ENCODE assay signal across 15 cellular contexts in genomic region chr11:89498845-89499448, GRCh38. TPM values are rescaled to one million over a fixed set of nuclear protein-coding genes. Genes with fewer than 3 reads are reported as not detected.
DNase-seq lines count a peak whose midpoint lies in the region; ATAC-seq and TF ChIP-seq lines count a peak whose summit lies in the region.
"Had no signal": no experiment of that assay in that cellular context is flagged by ENCODE, and none has a peak within 500 bp of the region (broad histone marks: within the 10 kb centered on the region; RNA-seq: fewer than 3 reads in every experiment).

No MANE protein-coding gene starts in this region.

- peaks cover 22% of the 10 kb centered on the region for H3K4me1 ChIP-seq in GM23338 (ENCODE audit: insufficient read depth)
- H3K4me1 ChIP-seq: prostate gland, suprapubic skin had no signal

- CTCF ChIA-PET in activated CD4-positive, alpha-beta T cell treated with anti-CD3 and anti-CD28 coated beads for 36 hours (lab: Charles Lee) = no interaction called here

- H3F3A ChIP-seq in GM23338 (replicated peaks; ENCODE audit: low read depth) = no peaks in the 10 kb centered on the region

- 0 out of 3 replicates have a peak, but pooled peaks have one; percentile 41 for ATAC-seq in GM23338
- ATAC-seq in activated CD4-positive, alpha-beta T cell treated with anti-CD3 and anti-CD28 coated beads for 36 hours = no peak
- no peak for ATAC-seq in GM19351 (IDR thresholded peaks at IDR 0.05; ENCODE audit: unreplicated experiment)
- ATAC-seq in HG02571 (IDR thresholded peaks at IDR 0.05; ENCODE audit: unreplicated experiment) = no peak
- ATAC-seq: activated T-helper 17 cell treated with anti-CD3 and anti-CD28 coated beads, Interleukin-2, amount 50 U/mL, for 72 hours; left cardiac atrium had no signal

- no peaks in the 10 kb centered on the region for H3K9me3 Mint-ChIP-seq in GM23338
- no peaks in the 10 kb centered on the region for H3K9me3 Mint-ChIP-seq in progenitor cell of endocrine pancreas (ENCODE audit: low read depth)
- H3K9me3 Mint-ChIP-seq in activated CD4-positive, alpha-beta T cell treated with anti-CD3 and anti-CD28 coated beads for 36 hours (ENCODE audit: low read depth) = no peaks in the 10 kb centered on the region

- DNase-seq in GM23338 (ENCODE audit: low spot score) (peak; percentile 51), NCI-H69 (lab: John Stamatoyannopoulos, UW) (peak; percentile 49), epithelial cell of esophagus (ENCODE audit: low read depth) (no peak), progenitor cell of endocrine pancreas (ENCODE audit: low spot score, unreplicated experiment) (no peak), NCI-H2107 (lab: John Stamatoyannopoulos, UW) (no peak)
- no peak for DNase-seq in activated CD4-positive, alpha-beta T cell treated with anti-CD3 and anti-CD28 coated beads for 36 hours
- DNase-seq: left cardiac atrium, NCI-H226, Right ventricle myocardium superior had no signal

- no peaks in the 10 kb centered on the region for H3K27me3 ChIP-seq in GM23338 (ENCODE audit: insufficient read depth)
- H3K27me3 ChIP-seq: suprapubic skin had no signal

- H4K20me1 ChIP-seq in GM23338 (replicated peaks; ENCODE audit: insufficient read depth) = no peaks in the 10 kb centered on the region

- H3K4me3 ChIP-seq in GM23338 (no peak overlapping the region), epithelial cell of esophagus (ENCODE audit: low read length) (no peak overlapping the region)
- H3K4me3 ChIP-seq: prostate gland, suprapubic skin had no signal

- no peaks in the 10 kb centered on the region for H3K79me2 ChIP-seq in GM23338 (replicated peaks; ENCODE audit: insufficient read depth)

- H3K27me3 Mint-ChIP-seq in GM23338 (ENCODE audit: insufficient read depth, low read depth, poor library complexity) (no peaks in the 10 kb centered on the region), progenitor cell of endocrine pancreas (peaks cover 13% of the 10 kb centered on the region)
- no peaks in the 10 kb centered on the region for H3K27me3 Mint-ChIP-seq in activated CD4-positive, alpha-beta T cell treated with anti-CD3 and anti-CD28 coated beads for 36 hours
- H3K27me3 Mint-ChIP-seq: activated T-helper 17 cell treated with anti-CD3 and anti-CD28 coated beads, Interleukin-2, amount 50 U/mL, for 72 hours had no signal

- H3K4me2 ChIP-seq in GM23338 = no peak overlapping the region

- H3K27ac ChIP-seq in GM23338 (ENCODE audit: low read depth) = no peak overlapping the region
- H3K27ac ChIP-seq: prostate gland, suprapubic skin had no signal

- no peak overlapping the region for H2AFZ ChIP-seq in GM23338

- POLR2A ChIA-PET in activated CD4-positive, alpha-beta T cell treated with anti-CD3 and anti-CD28 coated beads for 36 hours (lab: Charles Lee) = no interaction called here

- H3K4me3 Mint-ChIP-seq in GM23338 (no peak overlapping the region), progenitor cell of endocrine pancreas (ENCODE audit: low read depth) (no peak overlapping the region)
- H3K4me3 Mint-ChIP-seq in activated CD4-positive, alpha-beta T cell treated with anti-CD3 and anti-CD28 coated beads for 36 hours = no peak overlapping the region
- H3K4me3 Mint-ChIP-seq: activated T-helper 17 cell treated with anti-CD3 and anti-CD28 coated beads, Interleukin-2, amount 50 U/mL, for 72 hours had no signal

- no peaks in the 10 kb centered on the region for H3K36me3 ChIP-seq in GM23338 (ENCODE audit: insufficient read depth)
- H3K36me3 ChIP-seq: prostate gland, suprapubic skin had no signal

- H3K9me2 ChIP-seq in GM23338 (ENCODE audit: insufficient read depth) = no peaks in the 10 kb centered on the region

- H3K4me1 Mint-ChIP-seq in GM23338 = peaks cover 27% of the 10 kb centered on the region
- H3K4me1 Mint-ChIP-seq in progenitor cell of endocrine pancreas (ENCODE audit: low read depth) = no peaks in the 10 kb centered on the region
- H3K4me1 Mint-ChIP-seq in activated CD4-positive, alpha-beta T cell treated with anti-CD3 and anti-CD28 coated beads for 36 hours = no peaks in the 10 kb centered on the region
- H3K4me1 Mint-ChIP-seq: activated T-helper 17 cell treated with anti-CD3 and anti-CD28 coated beads, Interleukin-2, amount 50 U/mL, for 72 hours had no signal

- intact Hi-C loops in activated CD4-positive, alpha-beta T cell treated with anti-CD3 and anti-CD28 coated beads for 36 hours (cut with DNase I, micrococcal nuclease) = no loop called here

- TF ChIP-seq CTCF in GM23338 (conservative IDR thresholded peaks at IDR 0.05; ENCODE audit: low read depth in 2 of 2) = peak; percentile 81 to 86
- peak; percentile 32 for TF ChIP-seq CTCF in epithelial cell of esophagus (IDR thresholded peaks at IDR 0.05; ENCODE audit: insufficient read depth, low read depth, low read length, missing control alignments)
- TF ChIP-seq CTCF in progenitor cell of endocrine pancreas (IDR thresholded peaks at IDR 0.05; ENCODE audit: unreplicated experiment) = peak; percentile 21

- H3K36me3 Mint-ChIP-seq in GM23338 (ENCODE audit: low read depth) (no peaks in the 10 kb centered on the region), progenitor cell of endocrine pancreas (ENCODE audit: insufficient read depth) (no peaks in the 10 kb centered on the region)
- H3K36me3 Mint-ChIP-seq in activated CD4-positive, alpha-beta T cell treated with anti-CD3 and anti-CD28 coated beads for 36 hours (ENCODE audit: low read depth) = no peaks in the 10 kb centered on the region

- no peak overlapping the region for H3K27ac Mint-ChIP-seq in GM23338
- no peak overlapping the region for H3K27ac Mint-ChIP-seq in progenitor cell of endocrine pancreas
- no peak overlapping the region for H3K27ac Mint-ChIP-seq in activated CD4-positive, alpha-beta T cell treated with anti-CD3 and anti-CD28 coated beads for 36 hours
- H3K27ac Mint-ChIP-seq: activated T-helper 17 cell treated with anti-CD3 and anti-CD28 coated beads, Interleukin-2, amount 50 U/mL, for 72 hours had no signal

TF ChIP-seq in GM23338, 12 proteins besides CTCF, POLR2A, EP300 and RAD21:
- TF ChIP-seq EZH2 (IDR thresholded peaks at IDR 0.05; ENCODE audit: low read depth, unreplicated experiment) = no peak
- TF ChIP-seq ZNF114 (CRISPR knock-in tag; IDR thresholded peaks at IDR 0.05) = no peak
- no peak for TF ChIP-seq NANOG (IDR thresholded peaks at IDR 0.05; ENCODE audit: borderline replicate concordance)
- no peak for TF ChIP-seq ETS1 (IDR thresholded peaks at IDR 0.05)

RNA-seq across cellular contexts. Expression of gene NOX4, which starts 7.8 kb away (rescaled TPM):
- 2.6 and 11.5 TPM in 2 replicates for total RNA-seq in GM23338 (2014; rRNA removed; shearing (Covaris generic))
- polyA plus RNA-seq in GM23338 (2016; fragmentation: Nextera tagmentation; extraction: Ambion mirVana) = 1.9 TPM in 2 replicates
- 6.7 and 7.9 TPM in 2 replicates for total RNA-seq in progenitor cell of endocrine pancreas
- not detected for total RNA-seq in activated CD4-positive, alpha-beta T cell treated with anti-CD3 and anti-CD28 coated beads for 36 hours
- total RNA-seq: activated T-helper 17 cell treated with anti-CD3 and anti-CD28 coated beads, Interleukin-2, amount 50 U/mL, for 72 hours; M059J had no signal

Comparison
In these comparisons a context has a peak if more than half of its experiments do, and no peak if none do; other contexts are left out.
1. DNase-seq: peak in GM23338 (single experiment) and NCI-H69 (single experiment); none in epithelial cell of esophagus (single experiment), progenitor cell of endocrine pancreas (single experiment), activated CD4-positive, alpha-beta T cell treated with anti-CD3 and anti-CD28 coated beads for 36 hours (single experiment) and NCI-H2107 (single experiment).
2. CTCF ChIP-seq: peak in every context shown above with its lines; median percentile 84 in GM23338; 32 in epithelial cell of esophagus; 21 in progenitor cell of endocrine pancreas.